1 cellular context compared by ENCODE assay signal in the genomic region with DNA sequence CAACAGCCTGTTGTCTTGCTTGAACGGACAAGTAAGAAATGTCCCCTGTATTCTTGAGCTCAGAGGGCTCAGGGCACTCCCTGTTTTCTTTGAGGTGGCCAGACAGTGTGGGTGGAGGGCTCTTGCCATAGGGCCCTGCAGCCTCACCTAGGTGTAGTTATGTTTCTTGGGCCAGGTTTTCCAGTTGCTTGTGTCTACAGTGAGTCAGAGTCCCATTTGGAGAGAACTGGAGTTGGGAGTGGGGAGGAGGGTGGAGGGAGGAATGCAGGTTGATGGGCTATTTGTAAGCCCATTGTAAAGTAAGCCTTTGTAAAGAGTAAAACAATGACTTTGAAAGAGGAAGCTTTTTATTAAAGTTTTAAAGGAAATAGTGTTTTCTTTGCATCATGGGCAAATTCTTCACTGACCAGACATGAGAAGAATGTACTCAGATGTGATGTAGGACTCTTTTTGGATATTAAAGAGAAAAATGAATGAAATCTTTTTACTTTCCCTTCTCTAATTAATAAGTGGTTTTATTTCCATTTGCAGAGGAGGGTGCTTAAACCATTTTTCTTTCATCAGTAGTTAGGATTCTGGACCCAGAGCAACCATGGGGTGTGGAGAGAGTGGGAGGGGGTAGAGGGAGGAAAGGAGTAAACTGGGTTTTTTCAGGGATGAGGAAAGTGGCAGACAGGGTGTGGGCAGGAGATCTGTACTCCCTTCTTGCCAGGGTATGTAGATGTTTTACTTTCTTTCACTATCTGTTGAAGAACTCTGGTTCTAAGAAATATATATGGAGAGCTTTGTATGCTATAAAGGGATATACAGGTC.
TF ChIP-seq lines count a peak whose summit lies in the region.

No MANE protein-coding gene starts in this region.

TF ChIP-seq in GM12878, 131 proteins besides CTCF, POLR2A, EP300 and RAD21:
- TF ChIP-seq, protein P1, sequence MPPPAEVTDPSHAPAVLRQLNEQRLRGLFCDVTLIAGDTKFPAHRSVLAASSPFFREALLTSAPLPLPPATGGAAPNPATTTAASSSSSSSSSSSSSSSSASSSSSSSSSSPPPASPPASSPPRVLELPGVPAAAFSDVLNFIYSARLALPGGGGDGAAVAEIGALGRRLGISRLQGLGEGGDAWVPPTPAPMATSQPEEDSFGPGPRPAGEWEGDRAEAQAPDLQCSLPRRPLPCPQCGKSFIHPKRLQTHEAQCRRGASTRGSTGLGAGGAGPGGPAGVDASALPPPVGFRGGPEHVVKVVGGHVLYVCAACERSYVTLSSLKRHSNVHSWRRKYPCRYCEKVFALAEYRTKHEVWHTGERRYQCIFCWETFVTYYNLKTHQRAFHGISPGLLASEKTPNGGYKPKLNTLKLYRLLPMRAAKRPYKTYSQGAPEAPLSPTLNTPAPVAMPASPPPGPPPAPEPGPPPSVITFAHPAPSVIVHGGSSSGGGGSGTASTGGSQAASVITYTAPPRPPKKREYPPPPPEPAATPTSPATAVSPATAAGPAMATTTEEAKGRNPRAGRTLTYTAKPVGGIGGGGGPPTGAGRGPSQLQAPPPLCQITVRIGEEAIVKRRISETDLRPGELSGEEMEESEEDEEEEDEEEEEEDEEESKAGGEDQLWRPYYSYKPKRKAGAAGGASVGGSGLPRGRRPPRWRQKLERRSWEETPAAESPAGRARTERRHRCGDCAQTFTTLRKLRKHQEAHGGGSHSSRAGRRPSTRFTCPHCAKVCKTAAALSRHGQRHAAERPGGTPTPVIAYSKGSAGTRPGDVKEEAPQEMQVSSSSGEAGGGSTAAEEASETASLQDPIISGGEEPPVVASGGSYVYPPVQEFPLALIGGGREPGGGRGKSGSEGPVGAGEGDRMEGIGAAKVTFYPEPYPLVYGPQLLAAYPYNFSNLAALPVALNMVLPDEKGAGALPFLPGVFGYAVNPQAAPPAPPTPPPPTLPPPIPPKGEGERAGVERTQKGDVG (CRISPR knock-in tag; IDR thresholded peaks at IDR 0.05) = no peak
- TF ChIP-seq NKRF (conservative IDR thresholded peaks at IDR 0.05) (no peak), CBX3 (IDR thresholded peaks at IDR 0.05; ENCODE audit: borderline replicate concordance, low read depth) (no peak), RB1 (IDR thresholded peaks at IDR 0.05; ENCODE audit: borderline replicate concordance) (no peak), ASH2L (IDR thresholded peaks at IDR 0.05; ENCODE audit: borderline replicate concordance, low read depth) (no peak), YY1 (IDR thresholded peaks at IDR 0.05; ENCODE audit: low read depth, low read length) (no peak), EGR1 (IDR thresholded peaks at IDR 0.05; ENCODE audit: borderline replicate concordance in 1 of 2, low read depth in 2 of 2, low read length in 2 of 2) (no peak)
- TF ChIP-seq, protein P2, sequence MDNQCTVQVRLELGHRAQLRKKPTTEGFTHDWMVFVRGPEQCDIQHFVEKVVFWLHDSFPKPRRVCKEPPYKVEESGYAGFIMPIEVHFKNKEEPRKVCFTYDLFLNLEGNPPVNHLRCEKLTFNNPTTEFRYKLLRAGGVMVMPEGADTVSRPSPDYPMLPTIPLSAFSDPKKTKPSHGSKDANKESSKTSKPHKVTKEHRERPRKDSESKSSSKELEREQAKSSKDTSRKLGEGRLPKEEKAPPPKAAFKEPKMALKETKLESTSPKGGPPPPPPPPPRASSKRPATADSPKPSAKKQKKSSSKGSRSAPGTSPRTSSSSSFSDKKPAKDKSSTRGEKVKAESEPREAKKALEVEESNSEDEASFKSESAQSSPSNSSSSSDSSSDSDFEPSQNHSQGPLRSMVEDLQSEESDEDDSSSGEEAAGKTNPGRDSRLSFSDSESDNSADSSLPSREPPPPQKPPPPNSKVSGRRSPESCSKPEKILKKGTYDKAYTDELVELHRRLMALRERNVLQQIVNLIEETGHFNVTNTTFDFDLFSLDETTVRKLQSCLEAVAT (IDR thresholded peaks at IDR 0.05) = no peak
